ENCODE assay signal across 11 cellular contexts in genomic region chr20:45782890-45783289, GRCh38.
DNase-seq lines count a peak whose midpoint lies in the region.
"Had no signal": no experiment of that assay in that cellular context is flagged by ENCODE, and none has a peak within 500 bp of the region (broad histone marks: within the 10 kb centered on the region; RNA-seq: fewer than 3 reads in every experiment).

No MANE protein-coding gene starts in this region.

- no peak overlapping the region for H3K4me3 ChIP-seq in rectal smooth muscle tissue (ENCODE audit: low read length)
- no peak overlapping the region for H3K4me3 ChIP-seq in effector memory CD4-positive, alpha-beta T cell (ENCODE audit: insufficient read depth, low read depth, low read length, poor library complexity, severe bottlenecking)
- H3K4me3 ChIP-seq: upper lobe of right lung had no signal

- no peak overlapping the region for H3K9ac ChIP-seq in rectal smooth muscle tissue (ENCODE audit: low read length)

- H3K27me3 ChIP-seq in rectal smooth muscle tissue (ENCODE audit: control insufficient read depth, insufficient read depth, low read length), result no peaks in the 10 kb centered on the region
- no peaks in the 10 kb centered on the region for H3K27me3 ChIP-seq in effector memory CD4-positive, alpha-beta T cell (replicated peaks; ENCODE audit: control insufficient read depth, insufficient read depth, low read length, poor library complexity, severe bottlenecking)
- H3K27me3 ChIP-seq: upper lobe of right lung had no signal

- peaks cover 43% of the 10 kb centered on the region for H3K4me1 ChIP-seq in rectal smooth muscle tissue (ENCODE audit: control insufficient read depth, insufficient read depth, low read length)
- no peaks in the 10 kb centered on the region for H3K4me1 ChIP-seq in effector memory CD4-positive, alpha-beta T cell (ENCODE audit: control insufficient read depth, insufficient read depth, low read length, poor library complexity, severe bottlenecking)

- no peaks in the 10 kb centered on the region for H3K9me3 ChIP-seq in effector memory CD4-positive, alpha-beta T cell (ENCODE audit: control insufficient read depth, low read length)
- H3K9me3 ChIP-seq: upper lobe of right lung had no signal

- DNase-seq in HK-2 (ENCODE audit: unreplicated experiment) (peak; percentile 46), T1000 (lab: John Stamatoyannopoulos, UW) (peak; percentile 26), LoVo (ENCODE audit: low spot score) (no peak), NCI-H2081 treated with DMSO at 0.1 percent for 48 hours (lab: John Stamatoyannopoulos, UW) (no peak)
- no peak for DNase-seq in effector memory CD4-positive, alpha-beta T cell
- DNase-seq: GDM1; NCI-H1436; RPMI8226; stimulated activated CD4-positive, alpha-beta T cell treated with anti-CD3 and anti-CD28 coated beads, Interleukin-4, amount 100 ng/mL, for 1 hour; upper lobe of right lung had no signal

- no peaks in the 10 kb centered on the region for H3K36me3 ChIP-seq in rectal smooth muscle tissue (ENCODE audit: control insufficient read depth, insufficient read depth, low read length)
- no peaks in the 10 kb centered on the region for H3K36me3 ChIP-seq in effector memory CD4-positive, alpha-beta T cell (ENCODE audit: control insufficient read depth, insufficient read depth, low read length)
- H3K36me3 ChIP-seq: upper lobe of right lung had no signal

- peak overlapping the region; percentile 75 for H3K27ac ChIP-seq in rectal smooth muscle tissue (ENCODE audit: low read depth, low read length)
- H3K27ac ChIP-seq in effector memory CD4-positive, alpha-beta T cell (ENCODE audit: insufficient read depth, low read length, poor library complexity, severe bottlenecking), result no peak overlapping the region

Comparison
In these comparisons a context has a peak if more than half of its experiments do, and no peak if none do; other contexts are left out.
1. DNase-seq: peak in HK-2 (single experiment) and T1000 (single experiment); none in LoVo (single experiment), NCI-H2081 treated with DMSO at 0.1 percent for 48 hours (single experiment) and effector memory CD4-positive, alpha-beta T cell (0 of 3).